ENCODE assay signal across 24 cellular contexts in genomic region chr2:132692816-132693215, GRCh38. TPM values are rescaled to one million over a fixed set of nuclear protein-coding genes. Genes with fewer than 3 reads are reported as not detected.
"Had no signal": no experiment of that assay in that cellular context is flagged by ENCODE, and none has a peak within 500 bp of the region (broad histone marks: within the 10 kb centered on the region; RNA-seq: fewer than 3 reads in every experiment).

No MANE protein-coding gene starts in this region.

- H3K9me3 ChIP-seq: esophagus squamous epithelium, neutrophil, tibial artery had no signal

- H3K79me2 ChIP-seq: parathyroid adenoma had no signal

- H3K27me3 ChIP-seq: esophagus squamous epithelium, neutrophil, tibial artery had no signal

- H3K36me3 ChIP-seq: esophagus squamous epithelium, neutrophil, tibial artery had no signal

- H3K27ac ChIP-seq: esophagus squamous epithelium, neutrophil, parathyroid adenoma, skin epidermis, tibial artery had no signal

- H2AFZ ChIP-seq: parathyroid adenoma had no signal

- H3K4me1 ChIP-seq: esophagus squamous epithelium, parathyroid adenoma had no signal

- DNase-seq: activated CD4-positive, alpha-beta T cell treated with anti-CD3 and anti-CD28 coated beads for 1 hour; activated CD4-positive, alpha-beta T cell treated with anti-CD3 and anti-CD28 coated beads, Interleukin-2, amount 50 U/mL, for 1 hour; activated CD8-positive, alpha-beta T cell treated with anti-CD3 and anti-CD28 coated beads, Interleukin-2, amount 10 ng/mL, durations not matched to agents 7 days and 5 days; activated gamma-delta T cell; activated naive CD4-positive, alpha-beta T cell treated with anti-CD3 and anti-CD28 coated beads, Interleukin-2, amount 50 U/mL, for 16 hours; activated naive CD8-positive, alpha-beta T cell treated with anti-CD3 and anti-CD28 coated beads, Interleukin-2, amount 50 U/mL, for 24 hours; aorta; central memory CD4-positive, alpha-beta T cell; esophagus squamous epithelium; glutamatergic neuron; hippocampal formation; left cardiac atrium; right cardiac atrium; stimulated activated CD4-positive, alpha-beta T cell treated with anti-CD3 and anti-CD28 coated beads, Interleukin-1b, Interleukin-23, amount 100 ng/mL, for 48 hours; stimulated activated naive CD8-positive, alpha-beta T cell treated with anti-CD3 and anti-CD28 coated beads, Interleukin-15, amount 100 ng/mL, for 72 hours; T-helper 9 cell; tibial artery had no signal

- H3K9ac ChIP-seq: parathyroid adenoma had no signal

- ATAC-seq: activated CD8-positive, alpha-beta T cell treated with anti-CD3 and anti-CD28 coated beads, Interleukin-2, amount 10 ng/mL, durations not matched to agents 7 days and 5 days; activated naive CD8-positive, alpha-beta T cell treated with anti-CD3 and anti-CD28 coated beads, Interleukin-2, amount 50 U/mL, for 24 hours; left cardiac atrium; right cardiac atrium; stimulated activated effector memory CD8-positive, alpha-beta T cell treated with anti-CD3 and anti-CD28 coated beads, Interleukin-12 subunit alpha, Interleukin-12 subunit beta, amount 100 ng/mL, for 72 hours; stimulated activated naive CD8-positive, alpha-beta T cell treated with anti-CD3 and anti-CD28 coated beads, Interleukin-15, amount 100 ng/mL, for 72 hours had no signal

- H3K4me3 ChIP-seq: esophagus squamous epithelium, skin epidermis, tibial artery had no signal

RNA-seq across cellular contexts. Expression of gene LYPD1, which starts 22.8 kb away (rescaled TPM):
- total RNA-seq: activated CD8-positive, alpha-beta T cell treated with anti-CD3 and anti-CD28 coated beads, Interleukin-2, amount 10 ng/mL, durations not matched to agents 7 days and 5 days; activated T-helper 1 cell treated with anti-CD3 and anti-CD28 coated beads, Interleukin-12 subunit alpha, Interleukin-12 subunit beta, Interleukin-2, Interleukin-4 antibody, amounts not matched to agents 30 ng/mL and 10 ng/mL and 1 ng/mL, durations not matched to agents 14 hours and 24 hours and 36 hours; mononuclear cell; right cardiac atrium; T-helper 1 cell treated with Interleukin-12 subunit alpha and Interleukin-12 subunit beta and Interleukin-4 antibody, amounts not matched to agents 30 ng/mL and 1 ng/mL, for 36 hours had no signal
- polyA plus RNA-seq: aorta had no signal
